In genomic region chr5:137190031-137190430, GRCh38 we compare ENCODE assay signal across 1 cellular context.
TF ChIP-seq lines count a peak whose summit lies in the region.

No MANE protein-coding gene starts in this region.

TF ChIP-seq in IMR-90, 13 proteins besides CTCF, POLR2A, EP300 and RAD21 (continued from another document):
- TF ChIP-seq CHD1 (IDR thresholded peaks at IDR 0.05; ENCODE audit: low read depth, low read length) (no peak), FOS (IDR thresholded peaks at IDR 0.05; ENCODE audit: low read depth, low read length) (no peak), CEBPB (IDR thresholded peaks at IDR 0.05; ENCODE audit: low read depth, low read length) (no peak), MAZ (IDR thresholded peaks at IDR 0.05; ENCODE audit: borderline replicate concordance, low read depth, low read length) (no peak)
TF ChIP-seq in IMR-90: peak in this region for 0.
